In the genomic region with DNA sequence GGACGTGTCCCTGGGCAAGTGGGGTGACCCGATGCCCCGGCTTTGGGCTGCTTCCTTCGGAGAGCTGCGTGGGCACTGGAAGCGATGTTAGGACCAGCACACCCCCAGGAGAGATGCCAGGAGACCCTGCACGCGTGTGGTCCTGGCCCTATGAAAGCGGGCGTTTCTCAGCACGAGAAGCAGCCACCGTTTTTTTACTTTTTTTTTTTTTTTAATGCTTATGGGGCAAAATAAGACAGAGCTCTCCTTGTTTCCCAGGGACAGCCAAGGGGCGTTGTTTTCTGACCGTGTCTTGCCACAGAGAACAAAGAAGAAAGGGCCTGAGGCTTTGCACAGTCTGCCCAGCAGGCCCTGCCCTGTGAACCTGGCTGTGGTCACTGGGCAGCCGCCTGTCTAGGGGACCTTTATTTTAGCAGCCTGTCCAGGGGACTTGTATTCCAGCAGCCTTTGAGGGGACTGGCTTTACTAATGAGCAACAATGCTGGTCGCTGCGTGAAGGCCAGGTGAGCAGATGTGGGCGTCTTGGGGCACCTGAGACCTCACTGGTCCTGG, we compare ENCODE assay signal across 7 cellular contexts. TPM values are rescaled to one million over a fixed set of nuclear protein-coding genes. Genes with fewer than 3 reads are reported as not detected.
DNase-seq lines count a peak whose midpoint lies in the region; ATAC-seq and TF ChIP-seq lines count a peak whose summit lies in the region.

No MANE protein-coding gene starts in this region.

- DNase-seq in HT-29 (ENCODE audit: low spot score) (peak; percentile 54), WERI-Rb-1 (no peak), smooth muscle cell (lab: John Stamatoyannopoulos, UW; ENCODE audit: unreplicated experiment) (no peak), ACHN (no peak), AG08396 (ENCODE audit: low spot score) (no peak)

- no peaks in the 10 kb centered on the region for H4K20me1 ChIP-seq in smooth muscle cell (ENCODE audit: low read depth)

- peak overlapping the region; percentile 71 for H3K4me3 ChIP-seq in WERI-Rb-1 (ENCODE audit: low read depth, low read length)
- peak overlapping the region; percentile 57 for H3K4me3 ChIP-seq in iPS-11a (ENCODE audit: low read depth, low read length)
- H3K4me3 ChIP-seq in smooth muscle cell, result peak overlapping the region; percentile 71

- H3K9me3 ChIP-seq in WERI-Rb-1 (ENCODE audit: severe bottlenecking) (no peaks in the 10 kb centered on the region), smooth muscle cell (replicated peaks; ENCODE audit: low read depth) (no peaks in the 10 kb centered on the region)

- no peak for ATAC-seq in GM18520 (IDR thresholded peaks at IDR 0.05; ENCODE audit: unreplicated experiment)

- TF ChIP-seq CTCF in WERI-Rb-1 (IDR thresholded peaks at IDR 0.05; ENCODE audit: low read depth, low read length) (no peak), smooth muscle cell (IDR thresholded peaks at IDR 0.05; ENCODE audit: borderline replicate concordance, insufficient read depth, poor library complexity, severe bottlenecking) (no peak)

- H3K9ac ChIP-seq in smooth muscle cell (ENCODE audit: low read depth), result no peak overlapping the region

- H3K36me3 ChIP-seq in WERI-Rb-1, result peaks cover 57% of the 10 kb centered on the region
- no peaks in the 10 kb centered on the region for H3K36me3 ChIP-seq in smooth muscle cell (ENCODE audit: low read depth)

- H3K79me2 ChIP-seq in smooth muscle cell (ENCODE audit: low read depth), result no peaks in the 10 kb centered on the region

- in situ Hi-C loops in ACHN (cut with HindIII; ENCODE audit: low pct_ligation_motif_present, low pct_unique_long_range_greater_than_20kb, low sequenced_read_pairs), result no loop called here

- 53% methylated on average over 18 of the region's 18 CpGs for WGBS in smooth muscle cell (ENCODE audit: low lambda C conversion rate)

- peak overlapping the region; percentile 98 for H3K4me2 ChIP-seq in smooth muscle cell

- no peaks in the 10 kb centered on the region for H3K27me3 ChIP-seq in WERI-Rb-1 (ENCODE audit: insufficient read depth, low read depth, severe bottlenecking)
- H3K27me3 ChIP-seq in smooth muscle cell (ENCODE audit: low read depth), result no peaks in the 10 kb centered on the region

- H2AFZ ChIP-seq in smooth muscle cell (ENCODE audit: low read depth), result no peak overlapping the region

- H3K4me1 ChIP-seq in smooth muscle cell (ENCODE audit: low read depth), result peaks cover 27% of the 10 kb centered on the region

- peaks cover 5% of the 10 kb centered on the region for H3F3A ChIP-seq in smooth muscle cell (ENCODE audit: low read depth)

- peak overlapping the region; percentile 95 for H3K27ac ChIP-seq in WERI-Rb-1
- H3K27ac ChIP-seq in smooth muscle cell (ENCODE audit: low read depth), result no peak overlapping the region

RNA-seq across cellular contexts. Expression of a gene that starts 1.0 kb away (rescaled TPM):
- total RNA-seq in HT-29 (2014; rRNA removed; shearing (Covaris generic)), result 199 and 209 TPM in 2 replicates
- total RNA-seq in smooth muscle cell, result 8.4 and 11.3 TPM in 2 replicates
- polyA plus RNA-seq in smooth muscle cell, result 13.0 and 21.0 TPM in 2 replicates

RNA-seq across cellular contexts. Expression of a gene that starts 9.9 kb away (rescaled TPM):
- total RNA-seq in HT-29 (2014; rRNA removed; shearing (Covaris generic)), result 72.5 and 88.4 TPM in 2 replicates
- total RNA-seq in smooth muscle cell, result 16.5 and 22.2 TPM in 2 replicates
- polyA plus RNA-seq in smooth muscle cell, result 83.6 and 92.4 TPM in 2 replicates

RNA-seq across cellular contexts. Expression of a gene that starts 29.3 kb away (rescaled TPM):
- 177 and 183 TPM in 2 replicates for total RNA-seq in HT-29 (2014; rRNA removed; shearing (Covaris generic))
- 64.9 and 68.0 TPM in 2 replicates for total RNA-seq in smooth muscle cell
- 164 and 194 TPM in 2 replicates for polyA plus RNA-seq in smooth muscle cell

RNA-seq across cellular contexts. Expression of a gene that starts 29.5 kb away (rescaled TPM):
- total RNA-seq in HT-29 (2014; rRNA removed; shearing (Covaris generic)), result 36.5 and 39.7 TPM in 2 replicates
- 22.3 and 24.0 TPM in 2 replicates for total RNA-seq in smooth muscle cell
- 62.1 and 77.3 TPM in 2 replicates for polyA plus RNA-seq in smooth muscle cell

RNA-seq across cellular contexts. Expression of a gene that starts 46.5 kb away (rescaled TPM):
- 33.8 and 33.9 TPM in 2 replicates for total RNA-seq in HT-29 (2014; rRNA removed; shearing (Covaris generic))
- total RNA-seq in smooth muscle cell, result 5.0 and 8.1 TPM in 2 replicates
- polyA plus RNA-seq in smooth muscle cell, result 24.6 and 30.2 TPM in 2 replicates

Comparison
In these comparisons a context has a peak if more than half of its experiments do, and no peak if none do; other contexts are left out.
1. RNA of a gene that starts 1.0 kb away (total RNA-seq): 199 to 209 TPM in HT-29; 8.4 to 11.3 TPM in smooth muscle cell; every median in the first group is over 10 times any median in the second.
2. Peak in every context shown above with its lines, with median percentiles within 50 percentile points of each other: H3K4me3 ChIP-seq.